ENCODE assay signal across 9 cellular contexts in the genomic region with DNA sequence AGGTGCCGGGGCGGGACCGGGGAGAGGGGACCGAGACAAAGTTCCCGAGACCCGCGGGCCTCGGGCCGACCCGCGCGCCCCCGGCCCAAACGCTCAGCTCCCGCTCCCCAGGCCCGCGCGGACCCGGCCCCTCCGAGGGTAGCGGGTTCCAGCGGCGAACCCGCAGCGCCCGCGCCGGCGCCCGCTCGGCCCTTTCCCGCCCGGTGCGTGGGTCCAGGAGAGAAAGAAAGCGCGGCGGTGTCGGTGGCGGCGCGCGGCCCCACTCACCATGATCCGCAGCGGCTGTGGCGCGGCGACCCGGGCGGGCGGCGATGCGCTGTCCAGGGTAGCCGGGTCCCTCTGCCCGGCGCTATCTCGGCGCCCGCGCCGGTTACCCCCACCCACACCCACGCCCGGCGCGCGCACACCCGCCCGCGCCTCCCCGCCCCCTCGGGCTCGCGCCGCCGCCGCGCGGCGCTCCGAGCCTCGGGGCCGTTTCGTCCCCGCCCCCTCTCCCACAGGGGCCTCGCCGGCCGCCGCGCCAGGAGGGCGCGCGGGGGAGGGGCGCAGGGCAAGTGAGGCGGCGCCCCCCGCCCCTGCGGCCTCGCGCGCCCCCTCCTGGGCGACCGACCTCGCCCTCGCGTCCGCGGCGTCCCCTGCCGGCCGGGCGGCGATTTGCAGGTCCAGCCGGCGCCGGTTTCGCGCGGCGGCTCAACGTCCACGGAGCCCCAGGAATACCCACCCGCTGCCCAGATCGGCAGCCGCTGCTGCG. TPM values are rescaled to one million over a fixed set of nuclear protein-coding genes. Genes with fewer than 3 reads are reported as not detected.
DNase-seq lines count a peak whose midpoint lies in the region; ATAC-seq and TF ChIP-seq lines count a peak whose summit lies in the region.
"Had no signal": no experiment of that assay in that cellular context is flagged by ENCODE, and none has a peak within 500 bp of the region (broad histone marks: within the 10 kb centered on the region; RNA-seq: fewer than 3 reads in every experiment).

Gene ELOVL2, minus strand, starts transcription at position 345 of the 751 bp plus-strand sequence. Its CDS starts 75 bp downstream, at position 270.

- POLR2A ChIA-PET in activated CD4-positive, alpha-beta memory T cell treated with anti-CD3 and anti-CD28 coated beads, Interleukin-2, amount 10 ng/mL, durations not matched to agents 7 days and 5 days (lab: Charles Lee) = no interaction called here

- peak within 1 kb of the TSS; percentile 87 for H3K4me2 ChIP-seq in neuronal stem cell (ENCODE audit: insufficient read depth, low read length, poor library complexity, severe bottlenecking)

- no peak for ATAC-seq in HG03097 (IDR thresholded peaks at IDR 0.05; ENCODE audit: low FRiP score, unreplicated experiment)
- ATAC-seq: HCT116 had no signal

- peaks cover 16% of the 10 kb centered on the region for H3K4me1 Mint-ChIP-seq in activated CD4-positive, alpha-beta memory T cell treated with anti-CD3 and anti-CD28 coated beads, Interleukin-2, amount 10 ng/mL, durations not matched to agents 7 days and 5 days

- peak within 1 kb of the TSS; percentile 65 for H3K4me3 ChIP-seq in HUES48 (ENCODE audit: low read depth, low read length)
- peak within 1 kb of the TSS; percentile 28 for H3K4me3 ChIP-seq in fibroblast of mammary gland (ENCODE audit: control insufficient read depth, low read depth, low read length)
- peak within 1 kb of the TSS; percentile 81 to 82 for H3K4me3 ChIP-seq in neuronal stem cell (ENCODE audit: low read length in 2 of 2)

- no peak within 1 kb of the TSS for H4K8ac ChIP-seq in neuronal stem cell (ENCODE audit: low read depth, low read length)

- H3K27me3 ChIP-seq in HUES48 (ENCODE audit: control insufficient read depth, insufficient read depth, low read length) (peaks cover 60% of the 10 kb centered on the region), neuronal stem cell (ENCODE audit: control insufficient read depth in 3 of 3, insufficient read depth in 3 of 3, low read depth in 1 of 3, low read length in 3 of 3) (peaks cover 0 to 21% (median 3%) of the 10 kb centered on the region in 3 experiments)

- H2BK120ac ChIP-seq in neuronal stem cell (ENCODE audit: low read depth, low read length) = no peak within 1 kb of the TSS

- peaks cover 67% of the 10 kb centered on the region for H3K27me3 Mint-ChIP-seq in activated CD4-positive, alpha-beta memory T cell treated with anti-CD3 and anti-CD28 coated beads, Interleukin-2, amount 10 ng/mL, durations not matched to agents 7 days and 5 days

- CTCF ChIA-PET in activated CD4-positive, alpha-beta memory T cell treated with anti-CD3 and anti-CD28 coated beads, Interleukin-2, amount 10 ng/mL, durations not matched to agents 7 days and 5 days (lab: Charles Lee) = no interaction called here

- peak within 1 kb of the TSS; percentile 73 for H2BK12ac ChIP-seq in neuronal stem cell (ENCODE audit: low read length)

- H2AFZ ChIP-seq in neuronal stem cell (ENCODE audit: low read length) = peak within 1 kb of the TSS; percentile 94

- H2BK15ac ChIP-seq in neuronal stem cell (ENCODE audit: low read length) = peak within 1 kb of the TSS; percentile 96

- peaks cover 8% of the 10 kb centered on the region; the same call in 1 of the 2 replicates for H3K4me1 ChIP-seq in HUES48 (ENCODE audit: control insufficient read depth, insufficient read depth, low read length)
- peaks cover 5 to 7% of the 10 kb centered on the region in 2 donors for H3K4me1 ChIP-seq in neuronal stem cell (ENCODE audit: control insufficient read depth in 2 of 2, insufficient read depth in 1 of 2, low read depth in 1 of 2, low read length in 2 of 2)

- peak within 1 kb of the TSS; percentile 99 for H3K23ac ChIP-seq in neuronal stem cell (ENCODE audit: low read depth, low read length, poor library complexity)

- peak within 1 kb of the TSS; percentile 67 for H3K4ac ChIP-seq in neuronal stem cell (ENCODE audit: low read length)

- H3K9ac ChIP-seq in HUES48 (ENCODE audit: low read depth, low read length) (no peak within 1 kb of the TSS), neuronal stem cell (ENCODE audit: low read depth, low read length, poor library complexity) (peak within 1 kb of the TSS; percentile 95)

- peaks cover 2% of the 10 kb centered on the region for H3K36me3 Mint-ChIP-seq in activated CD4-positive, alpha-beta memory T cell treated with anti-CD3 and anti-CD28 coated beads, Interleukin-2, amount 10 ng/mL, durations not matched to agents 7 days and 5 days (ENCODE audit: low read depth)

- H3K27ac Mint-ChIP-seq in activated CD4-positive, alpha-beta memory T cell treated with anti-CD3 and anti-CD28 coated beads, Interleukin-2, amount 10 ng/mL, durations not matched to agents 7 days and 5 days = no peak within 1 kb of the TSS

- H3K18ac ChIP-seq in neuronal stem cell (ENCODE audit: low read length) = peak within 1 kb of the TSS; percentile 96

- no peak within 1 kb of the TSS for H3K27ac ChIP-seq in HUES48 (ENCODE audit: low read depth, low read length)
- no peak within 1 kb of the TSS for H3K27ac ChIP-seq in neuronal stem cell (replicated peaks; ENCODE audit: low read length)

- peak within 1 kb of the TSS; percentile 39 for H2BK5ac ChIP-seq in neuronal stem cell (ENCODE audit: low read length)

- H3K79me1 ChIP-seq in neuronal stem cell (ENCODE audit: low read depth, low read length) = peaks cover 2% of the 10 kb centered on the region

- peak within 1 kb of the TSS; percentile 72 for H4K91ac ChIP-seq in neuronal stem cell (ENCODE audit: low read depth, low read length, poor library complexity)

- WGBS in neuronal stem cell (ENCODE audit: extremely low coverage in 2 of 2, insufficient read length in 2 of 2, insufficient replicate concordance in 1 of 2), 2 donors = no CpG with 5 or more reads among the region's 124 CpGs

- peak; percentile 25 for TF ChIP-seq CTCF in fibroblast of mammary gland (conservative IDR thresholded peaks at IDR 0.05; ENCODE audit: control insufficient read depth, insufficient read depth, low read depth, low read length)

- H3K36me3 ChIP-seq in HUES48 (ENCODE audit: control insufficient read depth, insufficient read depth, low read length) (no peaks in the 10 kb centered on the region), neuronal stem cell (replicated peaks in 1 of 2; ENCODE audit: control insufficient read depth in 2 of 2, insufficient read depth in 2 of 2, low read length in 2 of 2) (no peaks in the 10 kb centered on the region)

- DNase-seq in activated T-cell treated with anti-CD3 and anti-CD28 coated beads for 48 hours (ENCODE audit: low read depth) (peak; percentile 38), activated T-cell treated with anti-CD3 and anti-CD28 coated beads for 4 hours (no peak), fibroblast of mammary gland (ENCODE audit: low read depth) (peak; percentile 13), neuronal stem cell (ENCODE audit: low spot score) (peak; percentile 48), medulla oblongata (ENCODE audit: extremely low spot score) (no peak)
- no peak for DNase-seq in activated CD4-positive, alpha-beta memory T cell treated with anti-CD3 and anti-CD28 coated beads, Interleukin-2, amount 10 ng/mL, durations not matched to agents 7 days and 5 days

- H3K14ac ChIP-seq in neuronal stem cell (ENCODE audit: low read length) = peak within 1 kb of the TSS; percentile 89

- H3K9me3 Mint-ChIP-seq in activated CD4-positive, alpha-beta memory T cell treated with anti-CD3 and anti-CD28 coated beads, Interleukin-2, amount 10 ng/mL, durations not matched to agents 7 days and 5 days = no peaks in the 10 kb centered on the region

- peak within 1 kb of the TSS; percentile 56 for H2AK5ac ChIP-seq in neuronal stem cell (ENCODE audit: low read depth, low read length)

- peak within 1 kb of the TSS; percentile 68 for H3K4me3 Mint-ChIP-seq in activated CD4-positive, alpha-beta memory T cell treated with anti-CD3 and anti-CD28 coated beads, Interleukin-2, amount 10 ng/mL, durations not matched to agents 7 days and 5 days

- H3K9me3 ChIP-seq in HUES48 (ENCODE audit: control insufficient read depth, insufficient read depth, low read length) = no peaks in the 10 kb centered on the region
- H3K9me3 ChIP-seq in neuronal stem cell (replicated peaks in 1 of 2; ENCODE audit: control insufficient read depth in 2 of 2, insufficient read depth in 1 of 2, low read depth in 1 of 2, low read length in 2 of 2) = peaks cover 2 to 6% of the 10 kb centered on the region in 2 donors

RNA-seq across cellular contexts. Expression of gene ELOVL2, which starts in this region (rescaled TPM):
- not detected for total RNA-seq in activated CD4-positive, alpha-beta memory T cell treated with anti-CD3 and anti-CD28 coated beads, Interleukin-2, amount 10 ng/mL, durations not matched to agents 7 days and 5 days
- polyA plus RNA-seq in neuronal stem cell (2013, experiment 1 of 2) = 14.1 TPM
- 14.4 TPM for polyA plus RNA-seq in neuronal stem cell (2013, experiment 2 of 2)

Comparison
In these comparisons a context has a peak if more than half of its experiments do, and no peak if none do; other contexts are left out.
1. DNase-seq: peak in activated T-cell treated with anti-CD3 and anti-CD28 coated beads for 48 hours (single experiment), fibroblast of mammary gland (single experiment) and neuronal stem cell (single experiment); none in activated T-cell treated with anti-CD3 and anti-CD28 coated beads for 4 hours (single experiment), activated CD4-positive, alpha-beta memory T cell treated with anti-CD3 and anti-CD28 coated beads, Interleukin-2, amount 10 ng/mL, durations not matched to agents 7 days and 5 days (single experiment) and medulla oblongata (single experiment).
2. H3K4me3 ChIP-seq: peak in every context shown above with its lines; median percentile 82 in neuronal stem cell; 65 in HUES48; 28 in fibroblast of mammary gland.